ENCODE assay signal across 8 cellular contexts in genomic region chr7:105388373-105389089, GRCh38. TPM values are rescaled to one million over a fixed set of nuclear protein-coding genes. Genes with fewer than 3 reads are reported as not detected.
DNase-seq lines count a peak whose midpoint lies in the region; ATAC-seq, FAIRE-seq and TF ChIP-seq lines count a peak whose summit lies in the region.

TSS of gene SRPK2 (minus strand) at chr7:105388921.

- H3K9ac ChIP-seq in parathyroid adenoma: peak within 1 kb of the TSS; percentile 75

- H3K79me2 ChIP-seq in parathyroid adenoma: peaks cover 25% of the 10 kb centered on the region

- DNase-seq in DMS 273 treated with DMSO at 0.1 percent for 48 hours (lab: John Stamatoyannopoulos, UW): peak; percentile 15
- peak; percentile 74 for DNase-seq in HTR-8/SVneo (ENCODE audit: insufficient read length, low spot score)
- peak; percentile 79 for DNase-seq in SK-N-DZ (ENCODE audit: low spot score)
- peak; percentile 74 to 76 for DNase-seq in activated naive CD4-positive, alpha-beta T cell treated with anti-CD3 and anti-CD28 coated beads, Interleukin-2, amount 50 U/mL, for 72 hours (ENCODE audit: low spot score in 2 of 2)
- peak; percentile 93 for DNase-seq in Right ventricle myocardium inferior (ENCODE audit: missing footprints)

- peak within 1 kb of the TSS; percentile 95 for H2AFZ ChIP-seq in parathyroid adenoma

- WGBS in thymus: under 1% methylated on average over 110 of the region's 111 CpGs

- H3K4me3 ChIP-seq in parathyroid adenoma (ENCODE audit: low read depth, low read length) (peak within 1 kb of the TSS; percentile 77), thymus (ENCODE audit: low read length) (peak within 1 kb of the TSS; percentile 84)

- H3K4me1 ChIP-seq in parathyroid adenoma (no peaks in the 10 kb centered on the region), thymus (ENCODE audit: control insufficient read depth, insufficient read depth, low read length) (no peaks in the 10 kb centered on the region)

- peak within 1 kb of the TSS; percentile 84 to 96 for H3K27ac Mint-ChIP-seq in activated naive CD4-positive, alpha-beta T cell treated with anti-CD3 and anti-CD28 coated beads, Interleukin-2, amount 50 U/mL, for 72 hours

- no peaks in the 10 kb centered on the region for H3K36me3 ChIP-seq in parathyroid adenoma (ENCODE audit: control insufficient read depth, insufficient read depth, low read length)
- no peaks in the 10 kb centered on the region for H3K36me3 ChIP-seq in thymus (ENCODE audit: control insufficient read depth, insufficient read depth)

- intact Hi-C loops in Right ventricle myocardium inferior (cut with DNase I): loop anchor here (1.0 to 10.0 kb wide), 2 partner anchors 124 to 404 kb away; no protein-coding TSS in a partner anchor

- TF ChIP-seq CTCF in parathyroid adenoma (IDR thresholded peaks at IDR 0.05): no peak

- no peaks in the 10 kb centered on the region for H3K9me3 Mint-ChIP-seq in activated naive CD4-positive, alpha-beta T cell treated with anti-CD3 and anti-CD28 coated beads, Interleukin-2, amount 50 U/mL, for 72 hours

- H3K27ac ChIP-seq in parathyroid adenoma (peak within 1 kb of the TSS; percentile 58), thymus (ENCODE audit: low read depth) (no peak within 1 kb of the TSS)

- H3K27me3 ChIP-seq in parathyroid adenoma (ENCODE audit: control insufficient read depth, insufficient read depth, low read length) (no peaks in the 10 kb centered on the region), thymus (ENCODE audit: control insufficient read depth, insufficient read depth) (no peaks in the 10 kb centered on the region)

- no peak for FAIRE-seq in HTR-8/SVneo (lab: Jason Lieb, UNC)

- H3K9me3 ChIP-seq in parathyroid adenoma (ENCODE audit: control insufficient read depth, low read length) (no peaks in the 10 kb centered on the region), thymus (ENCODE audit: control insufficient read depth) (no peaks in the 10 kb centered on the region)

- H3K4me2 ChIP-seq in parathyroid adenoma (ENCODE audit: low read length): peak within 1 kb of the TSS; percentile 86

- peaks cover 0 to 6% of the 10 kb centered on the region in 2 donors for H3K36me3 Mint-ChIP-seq in activated naive CD4-positive, alpha-beta T cell treated with anti-CD3 and anti-CD28 coated beads, Interleukin-2, amount 50 U/mL, for 72 hours

- ATAC-seq in GM19468 (IDR thresholded peaks at IDR 0.05; ENCODE audit: extremely low read depth, unreplicated experiment): peak; percentile 34
- ATAC-seq in activated naive CD4-positive, alpha-beta T cell treated with anti-CD3 and anti-CD28 coated beads, Interleukin-2, amount 50 U/mL, for 72 hours: peak; percentile 73 to 88
- ATAC-seq in Right ventricle myocardium inferior: peak; percentile 87

RNA-seq across cellular contexts. Expression of gene SRPK2, which starts in this region (rescaled TPM):
- 21.5 and 22.5 TPM in 2 replicates for polyA plus RNA-seq in SK-N-DZ (2014; cell fraction: cytosol; rRNA removed)
- 17.4 and 21.4 TPM in 2 replicates for polyA plus RNA-seq in SK-N-DZ (2014; cell fraction: nucleus; rRNA removed)
- 10 to 100 TPM; 39.7 to 44.6 TPM for total RNA-seq in activated naive CD4-positive, alpha-beta T cell treated with anti-CD3 and anti-CD28 coated beads, Interleukin-2, amount 50 U/mL, for 72 hours
- total RNA-seq in Right ventricle myocardium inferior: 26.8 TPM
- polyA plus RNA-seq in thymus: 23.0 TPM

Comparison
In these comparisons a context has a peak if more than half of its experiments do, and no peak if none do; other contexts are left out.
1. DNase-seq: peak in every context shown above with its lines; median percentile 93 in Right ventricle myocardium inferior; 79 in SK-N-DZ; 75 in activated naive CD4-positive, alpha-beta T cell treated with anti-CD3 and anti-CD28 coated beads, Interleukin-2, amount 50 U/mL, for 72 hours; 74 in HTR-8/SVneo; 15 in DMS 273 treated with DMSO at 0.1 percent for 48 hours.
2. ATAC-seq: peak in every context shown above with its lines; median percentile 87 in Right ventricle myocardium inferior; 80 in activated naive CD4-positive, alpha-beta T cell treated with anti-CD3 and anti-CD28 coated beads, Interleukin-2, amount 50 U/mL, for 72 hours; 34 in GM19468.